In the genomic region with DNA sequence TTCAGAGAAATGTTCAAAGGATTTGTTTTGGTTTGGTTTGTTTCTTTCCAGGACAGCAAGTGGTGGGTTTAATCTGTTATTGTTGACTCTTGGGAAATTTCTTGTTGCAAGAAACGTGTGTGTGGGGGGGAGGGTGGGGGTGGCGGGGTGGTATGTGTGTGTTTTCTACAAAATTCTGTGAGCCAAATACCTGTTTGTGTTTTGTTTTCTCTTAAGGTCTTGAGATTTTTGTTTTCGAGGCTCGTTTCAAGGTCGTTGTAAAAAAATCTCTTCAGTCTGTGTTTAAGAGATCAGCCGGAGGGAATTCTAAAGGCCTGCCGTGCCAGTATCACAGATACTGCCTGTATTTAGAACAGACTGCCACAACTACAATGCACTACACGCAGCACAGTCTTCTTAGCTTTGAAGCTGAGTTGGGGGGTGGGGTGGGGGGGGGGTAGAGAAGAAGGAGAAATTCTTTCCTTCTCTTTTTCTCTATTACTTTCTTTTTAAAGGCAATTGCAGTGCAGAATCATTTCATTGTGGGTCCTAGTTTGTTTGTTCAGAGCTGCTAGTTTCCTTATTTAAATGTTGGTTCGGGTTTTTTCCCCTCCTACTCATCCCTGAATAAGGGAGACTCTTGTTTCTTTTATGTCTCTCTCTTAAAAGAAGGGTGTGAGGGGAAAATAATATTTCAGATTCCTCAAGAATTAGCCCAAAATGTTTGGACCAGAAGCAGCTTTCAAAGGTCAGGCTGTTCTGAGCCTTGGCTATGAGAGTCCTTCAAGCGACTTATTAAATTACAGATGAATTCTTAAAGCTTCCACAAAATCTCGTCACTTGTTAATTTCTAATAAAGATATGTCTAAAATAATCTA, we compare ENCODE assay signal across 10 cellular contexts. TPM values are rescaled to one million over a fixed set of nuclear protein-coding genes. Genes with fewer than 3 reads are reported as not detected.
A peak's percentile ranks its signal among the peaks of the same experiment; 100 is the strongest.
DNase-seq lines count a peak whose midpoint lies in the region; ATAC-seq and TF ChIP-seq lines count a peak whose summit lies in the region.
"Had no signal": no experiment of that assay in that cellular context is flagged by ENCODE, and none has a peak within 500 bp of the region (broad histone marks: within the 10 kb centered on the region; RNA-seq: fewer than 3 reads in every experiment).

No MANE protein-coding gene starts in this region.

- H2AFZ ChIP-seq in smooth muscle cell (ENCODE audit: low read depth): no peak overlapping the region

- H3K4me1 ChIP-seq in adrenal gland (replicated peaks in 1 of 2) (peaks cover 19 to 31% of the 10 kb centered on the region in 2 donors), smooth muscle cell (ENCODE audit: low read depth) (peaks cover 47% of the 10 kb centered on the region), SJCRH30 (0 out of 2 replicates have a peak, but pooled peaks cover 4% of the 10 kb centered on the region)

- peak overlapping the region; percentile 99 for H3K4me2 ChIP-seq in smooth muscle cell

- peak overlapping the region; percentile 99 for H3K9ac ChIP-seq in smooth muscle cell (ENCODE audit: low read depth)

- no peaks in the 10 kb centered on the region for H3K36me3 ChIP-seq in adrenal gland (replicated peaks in 1 of 2)
- H3K36me3 ChIP-seq in smooth muscle cell (ENCODE audit: low read depth): no peaks in the 10 kb centered on the region
- no peaks in the 10 kb centered on the region for H3K36me3 ChIP-seq in SJCRH30

- H3K27ac ChIP-seq in adrenal gland: peak overlapping the region; percentile 98 to 100 (median 99)
- peak overlapping the region; percentile 99 for H3K27ac ChIP-seq in smooth muscle cell (ENCODE audit: low read depth)
- no peak overlapping the region for H3K27ac ChIP-seq in SJCRH30

- DNase-seq in stimulated activated CD4-positive, alpha-beta T cell treated with anti-CD3 and anti-CD28 coated beads, Interleukin-2, amount 100 ng/mL, for 24 hours: peak; percentile 15 to 27
- no peak for DNase-seq in stimulated activated CD4-positive, alpha-beta T cell treated with anti-CD3 and anti-CD28 coated beads, Interleukin-12 subunit alpha, Interleukin-12 subunit beta, amount 100 ng/mL, for 4 hours
- DNase-seq in adrenal gland (peak in 3 of 7 donors; percentile 42 to 67 (median 49)), inferior parietal cortex (ENCODE audit: extremely low spot score) (peak; percentile 64), smooth muscle cell (lab: John Stamatoyannopoulos, UW; ENCODE audit: unreplicated experiment) (no peak), SJCRH30 (no peak)

- TF ChIP-seq CTCF in adrenal gland (IDR thresholded peaks at IDR 0.05) (no peak), smooth muscle cell (IDR thresholded peaks at IDR 0.05; ENCODE audit: borderline replicate concordance, insufficient read depth, poor library complexity, severe bottlenecking) (no peak)

- 11 to 25% (median 21%) methylated on average over 11 of the region's 11 CpGs for WGBS in adrenal gland, 4 donors
- WGBS in smooth muscle cell (ENCODE audit: low lambda C conversion rate): 19% methylated on average over 11 of the region's 11 CpGs

- peak in 1 of 2 donors; percentile 49 for TF ChIP-seq POLR2A in adrenal gland (IDR thresholded peaks at IDR 0.05)

- peaks cover 33% of the 10 kb centered on the region for H3K79me2 ChIP-seq in smooth muscle cell (ENCODE audit: low read depth)

- H3K4me3 ChIP-seq in adrenal gland: peak overlapping the region in 2 of 4 donors; percentile 30 to 82
- H3K4me3 ChIP-seq in smooth muscle cell: peak overlapping the region; percentile 96
- no peak overlapping the region for H3K4me3 ChIP-seq in SJCRH30

- intact Hi-C loops in adrenal gland (cut with DNase I): loop anchor here (5.0 to 10.0 kb wide), 2 partner anchors 291 to 538 kb away; no protein-coding TSS in a partner anchor

- H3K27me3 ChIP-seq in adrenal gland (no peaks in the 10 kb centered on the region), smooth muscle cell (ENCODE audit: low read depth) (no peaks in the 10 kb centered on the region), SJCRH30 (no peaks in the 10 kb centered on the region)

- H3F3A ChIP-seq in smooth muscle cell (ENCODE audit: low read depth): peaks cover 2% of the 10 kb centered on the region

- ATAC-seq in HG02970 (IDR thresholded peaks at IDR 0.05; ENCODE audit: low FRiP score, unreplicated experiment): no peak
- no peak for ATAC-seq in HG02870 (IDR thresholded peaks at IDR 0.05; ENCODE audit: unreplicated experiment)

- peaks cover 22% of the 10 kb centered on the region for H4K20me1 ChIP-seq in smooth muscle cell (ENCODE audit: low read depth)

- H3K9me3 ChIP-seq in adrenal gland (replicated peaks in 1 of 3) (no peaks in the 10 kb centered on the region), smooth muscle cell (replicated peaks; ENCODE audit: low read depth) (no peaks in the 10 kb centered on the region), SJCRH30 (replicated peaks) (no peaks in the 10 kb centered on the region)

RNA-seq across cellular contexts. Expression of a gene that starts 1.4 kb away (rescaled TPM):
- total RNA-seq in adrenal gland: 100 to 1,000 TPM in 4 of 8 donors, 10 to 100 TPM in 4; 28.7 to 131 (median 102) TPM
- polyA plus RNA-seq in adrenal gland: 10 to 100 TPM; 34.5 to 88.3 (median 71.3) TPM
- 30.8 and 39.1 TPM in 2 replicates for total RNA-seq in smooth muscle cell
- polyA plus RNA-seq in smooth muscle cell: 16.8 and 18.3 TPM in 2 replicates
- 0.65 and 0.76 TPM in 2 replicates for total RNA-seq in SJCRH30 (2014; rRNA removed; shearing (Covaris generic))

RNA-seq across cellular contexts. Expression of a gene that starts 44.4 kb away (rescaled TPM):
- under 1 TPM in 1 of 8 donors, not detected in 7; 0.28 TPM for total RNA-seq in adrenal gland
- not detected for polyA plus RNA-seq in adrenal gland
- total RNA-seq in smooth muscle cell: not detected in 2 replicates
- polyA plus RNA-seq in smooth muscle cell: not detected in 2 replicates
- total RNA-seq in SJCRH30 (2014; rRNA removed; shearing (Covaris generic)): not detected in 2 replicates
- total RNA-seq: bronchial epithelial cell, GM12878 had no signal
- polyA plus RNA-seq: GM12878 had no signal

Comparison
In these comparisons a context has a peak if more than half of its experiments do, and no peak if none do; other contexts are left out.
1. DNase-seq: peak in stimulated activated CD4-positive, alpha-beta T cell treated with anti-CD3 and anti-CD28 coated beads, Interleukin-2, amount 100 ng/mL, for 24 hours (2 of 2) and inferior parietal cortex (single experiment); none in stimulated activated CD4-positive, alpha-beta T cell treated with anti-CD3 and anti-CD28 coated beads, Interleukin-12 subunit alpha, Interleukin-12 subunit beta, amount 100 ng/mL, for 4 hours (single experiment), smooth muscle cell (single experiment) and SJCRH30 (0 of 2).
2. RNA of a gene that starts 1.4 kb away (total RNA-seq): 28.7 to 131 TPM in adrenal gland and 30.8 to 39.1 TPM in smooth muscle cell; 0.65 to 0.76 TPM in SJCRH30; every median in the first group is over 10 times any median in the second.